In genomic region chr10:88881335-88881734, GRCh38 we compare ENCODE assay signal across 7 cellular contexts. TPM values are rescaled to one million over a fixed set of nuclear protein-coding genes. Genes with fewer than 3 reads are reported as not detected.
A peak's percentile ranks its signal among the peaks of the same experiment; 100 is the strongest.
DNase-seq lines count a peak whose midpoint lies in the region; ATAC-seq, FAIRE-seq and TF ChIP-seq lines count a peak whose summit lies in the region.

No MANE protein-coding gene starts in this region.

- H3K36me3 Mint-ChIP-seq in stimulated activated memory B cell treated with anti-CD40 and anti-IgM and Interleukin-4, amounts not matched to agents 10 μg/mL and 1 μg/mL and 100 μg/mL, for 72 hours, result peaks cover 8% of the 10 kb centered on the region

- H3K4me3 ChIP-seq in WI38 (ENCODE audit: low read depth, low read length), result peak overlapping the region; percentile 95
- peak overlapping the region; percentile 54 for H3K4me3 ChIP-seq in right cardiac atrium (ENCODE audit: low read length)

- no peak for ATAC-seq in right cardiac atrium
- no peak for ATAC-seq in stimulated activated memory B cell treated with anti-CD40 and anti-IgM and Interleukin-4, amounts not matched to agents 10 μg/mL and 1 μg/mL and 100 μg/mL, for 72 hours

- no peak for FAIRE-seq in RCC 7860 (lab: Jason Lieb, UNC)

- CTCF ChIA-PET in HEK293T (lab: Yijun Ruan, JAX) (interaction anchor here (0.8 kb wide), 1 partner anchor 55 kb away, joined by 3 read pairs; no protein-coding TSS in a partner anchor), GM10248 (lab: Yijun Ruan, JAX) (interaction anchor here (1.0 to 2.0 kb wide), 6 partner anchors 11 to 50 kb away, joined by 3 to 6 read pairs (median 4); no protein-coding TSS in a partner anchor)

- intact Hi-C loops in right cardiac atrium (cut with DNase I), result no loop called here

- no peaks in the 10 kb centered on the region for H3K4me1 ChIP-seq in right cardiac atrium (ENCODE audit: control insufficient read depth, insufficient read depth, low read length)

- peak overlapping the region; percentile 95 for H3K4me3 Mint-ChIP-seq in stimulated activated memory B cell treated with anti-CD40 and anti-IgM and Interleukin-4, amounts not matched to agents 10 μg/mL and 1 μg/mL and 100 μg/mL, for 72 hours

- no peaks in the 10 kb centered on the region for H3K27me3 Mint-ChIP-seq in stimulated activated memory B cell treated with anti-CD40 and anti-IgM and Interleukin-4, amounts not matched to agents 10 μg/mL and 1 μg/mL and 100 μg/mL, for 72 hours

- WGBS in right cardiac atrium, result 33% methylated on average over 6 of the region's 6 CpGs

- H3K27ac Mint-ChIP-seq in stimulated activated memory B cell treated with anti-CD40 and anti-IgM and Interleukin-4, amounts not matched to agents 10 μg/mL and 1 μg/mL and 100 μg/mL, for 72 hours, result peak overlapping the region; percentile 90

- TF ChIP-seq CTCF in WI38 (IDR thresholded peaks at IDR 0.05; ENCODE audit: low read depth, low read length), result no peak
- no peak for TF ChIP-seq CTCF in GM10248 (IDR thresholded peaks at IDR 0.05; ENCODE audit: control extremely low read depth, extremely low read depth, low read depth, missing control alignments)

- no peak overlapping the region for H3K27ac ChIP-seq in right cardiac atrium (ENCODE audit: low read length)

- no peaks in the 10 kb centered on the region for H3K27me3 ChIP-seq in right cardiac atrium (ENCODE audit: control insufficient read depth, insufficient read depth)

- DNase-seq in HEK293T (ENCODE audit: extremely low spot score) (no peak), right cardiac atrium (peak in 1 of 3 donors; percentile 34), UCSD-AML1 (lab: John Stamatoyannopoulos, UW; ENCODE audit: unreplicated experiment) (no peak), RCC 7860 (ENCODE audit: low spot score) (no peak), GM10248 (ENCODE audit: extremely low spot score) (no peak)

- no peaks in the 10 kb centered on the region for H3K9me3 ChIP-seq in right cardiac atrium (ENCODE audit: control insufficient read depth, low read length)

- POLR2A ChIA-PET in HEK293T (lab: Yijun Ruan, JAX) (no interaction called here), GM10248 (lab: Yijun Ruan, JAX) (no interaction called here)

- peaks cover 51% of the 10 kb centered on the region for H3K4me1 Mint-ChIP-seq in stimulated activated memory B cell treated with anti-CD40 and anti-IgM and Interleukin-4, amounts not matched to agents 10 μg/mL and 1 μg/mL and 100 μg/mL, for 72 hours

- no peaks in the 10 kb centered on the region for H3K9me3 Mint-ChIP-seq in stimulated activated memory B cell treated with anti-CD40 and anti-IgM and Interleukin-4, amounts not matched to agents 10 μg/mL and 1 μg/mL and 100 μg/mL, for 72 hours

TF ChIP-seq in HEK293T, 16 proteins besides CTCF, POLR2A, EP300 and RAD21:
- TF ChIP-seq CTBP1 (IDR thresholded peaks at IDR 0.05; ENCODE audit: borderline replicate concordance), result no peak
- TF ChIP-seq PKNOX1 (IDR thresholded peaks at IDR 0.05), result peak; percentile 76

RNA-seq across cellular contexts. Expression of gene STAMBPL1, which starts 1.3 kb away (rescaled TPM):
- total RNA-seq in right cardiac atrium, result 10 to 100 TPM in 3 of 4 donors, 1 to 10 TPM in 1; 9.4 to 13.0 (median 10.4) TPM
- 4.4 TPM for polyA plus RNA-seq in right cardiac atrium

RNA-seq across cellular contexts. Expression of gene ANKRD22, which starts 29.7 kb away (rescaled TPM):
- under 1 TPM in 1 of 4 donors, not detected in 3; 0.15 TPM for total RNA-seq in right cardiac atrium
- not detected for polyA plus RNA-seq in right cardiac atrium
